Comparison of ENCODE assay signal across 1 cellular context in genomic region chr16:68319185-68319908, GRCh38.
A peak's percentile ranks its signal among the peaks of the same experiment; 100 is the strongest.
TF ChIP-seq lines count a peak whose summit lies in the region.

No MANE protein-coding gene starts in this region.

TF ChIP-seq in GM12878, 131 proteins besides CTCF, POLR2A, EP300 and RAD21 (continues in another document):
- no peak for TF ChIP-seq CBFB (IDR thresholded peaks at IDR 0.05; ENCODE audit: low read depth)
- TF ChIP-seq NFIC (IDR thresholded peaks at IDR 0.05; ENCODE audit: low read depth, low read length) = peak; percentile 51; the same call in 1 of the 2 replicates
- no peak for TF ChIP-seq CHD4 (IDR thresholded peaks at IDR 0.05)
- 0 out of 2 replicates have a peak, but pooled peaks have one; percentile 17 for TF ChIP-seq CHD2 (IDR thresholded peaks at IDR 0.05; ENCODE audit: borderline replicate concordance, low read depth, low read length)
- no peak for TF ChIP-seq IRF3 (IDR thresholded peaks at IDR 0.05)
- TF ChIP-seq SMAD1 (IDR thresholded peaks at IDR 0.05; ENCODE audit: low read depth, partially characterized antibody) = no peak
- no peak for TF ChIP-seq ETV6 (conservative IDR thresholded peaks at IDR 0.05 in 1 of 2, IDR thresholded peaks at IDR 0.05 in 1 of 2; ENCODE audit: borderline replicate concordance in 1 of 2, low read depth in 1 of 2)
- no peak for TF ChIP-seq ELK1 (IDR thresholded peaks at IDR 0.05; ENCODE audit: low read depth, low read length)
- no peak for TF ChIP-seq RBBP5 (conservative IDR thresholded peaks at IDR 0.05)
- no peak for TF ChIP-seq POLR2AphosphoS5 (IDR thresholded peaks at IDR 0.05; ENCODE audit: low read length)
- TF ChIP-seq BRCA1 (IDR thresholded peaks at IDR 0.05; ENCODE audit: low read depth, low read length) = no peak
- no peak for TF ChIP-seq SUZ12 (IDR thresholded peaks at IDR 0.05; ENCODE audit: unreplicated experiment)
- TF ChIP-seq RAD51 (IDR thresholded peaks at IDR 0.05) = no peak
- TF ChIP-seq ZNF274 (IDR thresholded peaks at IDR 0.05; ENCODE audit: insufficient read depth, insufficient read length) = no peak
- TF ChIP-seq FOXK2 (IDR thresholded peaks at IDR 0.05) = no peak
- no peak for TF ChIP-seq MYB (IDR thresholded peaks at IDR 0.05; ENCODE audit: borderline replicate concordance, low read depth, low read length)
- no peak for TF ChIP-seq FOS (IDR thresholded peaks at IDR 0.05; ENCODE audit: borderline replicate concordance, extremely low read depth, insufficient read length)
- no peak for TF ChIP-seq SUPT20H (IDR thresholded peaks at IDR 0.05; ENCODE audit: borderline replicate concordance, control insufficient read depth, low read depth, low read length)
- peak; percentile 76 for TF ChIP-seq MTA2 (IDR thresholded peaks at IDR 0.05; ENCODE audit: low read depth)
- peak; percentile 80 for TF ChIP-seq PBX3 (IDR thresholded peaks at IDR 0.05; ENCODE audit: insufficient replicate concordance, low read depth, low read length)
- TF ChIP-seq MEF2A (IDR thresholded peaks at IDR 0.05; ENCODE audit: insufficient read depth, low read depth, low read length) = no peak
- peak; percentile 84 for TF ChIP-seq IKZF1 (conservative IDR thresholded peaks at IDR 0.05)
- 0 out of 2 replicates have a peak, but pooled peaks have one; percentile 56 for TF ChIP-seq RFX5 (IDR thresholded peaks at IDR 0.05; ENCODE audit: low read depth, low read length)
- no peak for TF ChIP-seq ZBTB40 (IDR thresholded peaks at IDR 0.05; ENCODE audit: borderline replicate concordance)
- TF ChIP-seq STAT1 (conservative IDR thresholded peaks at IDR 0.05) = no peak
- no peak for TF ChIP-seq ESRRA (IDR thresholded peaks at IDR 0.05; ENCODE audit: low read length)
- no peak for TF ChIP-seq GABPA (IDR thresholded peaks at IDR 0.05; ENCODE audit: low read depth)
- TF ChIP-seq NFXL1 (IDR thresholded peaks at IDR 0.05; ENCODE audit: borderline replicate concordance) = no peak
- TF ChIP-seq SIN3A (IDR thresholded peaks at IDR 0.05; ENCODE audit: low read depth, low read length) = peak; percentile 52; the same call in 1 of the 2 replicates
- peak; percentile 39; the same call in 1 of the 2 replicates for TF ChIP-seq GATAD2B (conservative IDR thresholded peaks at IDR 0.05; ENCODE audit: low read depth)
- peak; percentile 71 for TF ChIP-seq ATF2 (IDR thresholded peaks at IDR 0.05; ENCODE audit: low read length)
- no peak for TF ChIP-seq TAF1 (IDR thresholded peaks at IDR 0.05; ENCODE audit: borderline replicate concordance, low read depth, low read length)
- TF ChIP-seq JUND (IDR thresholded peaks at IDR 0.05; ENCODE audit: low read depth, low read length) = 0 out of 2 replicates have a peak, but pooled peaks have one; percentile 31
- TF ChIP-seq HCFC1 (IDR thresholded peaks at IDR 0.05; ENCODE audit: low read length) = no peak
- no peak for TF ChIP-seq NFYA (IDR thresholded peaks at IDR 0.05; ENCODE audit: borderline replicate concordance, low read depth, low read length)
- no peak for TF ChIP-seq RB1 (IDR thresholded peaks at IDR 0.05; ENCODE audit: borderline replicate concordance)
- no peak for TF ChIP-seq POLR2AphosphoS2 (IDR thresholded peaks at IDR 0.05; ENCODE audit: low read depth, low read length)
- TF ChIP-seq HDGF (IDR thresholded peaks at IDR 0.05) = peak; percentile 98
- no peak for TF ChIP-seq ATF3 (IDR thresholded peaks at IDR 0.05; ENCODE audit: borderline replicate concordance, extremely low read depth, low read depth, low read length)
- TF ChIP-seq NR2F1 (conservative IDR thresholded peaks at IDR 0.05) = peak; percentile 82
- no peak for TF ChIP-seq TBL1XR1 (IDR thresholded peaks at IDR 0.05; ENCODE audit: low read depth, low read length)
- TF ChIP-seq EGR1 (IDR thresholded peaks at IDR 0.05; ENCODE audit: borderline replicate concordance in 1 of 2, low read depth in 2 of 2, low read length in 2 of 2) = no peak
- TF ChIP-seq PKNOX1 (IDR thresholded peaks at IDR 0.05) = peak; percentile 94
- no peak for TF ChIP-seq RCOR1 (conservative IDR thresholded peaks at IDR 0.05; ENCODE audit: low read depth, low read length)
- TF ChIP-seq POU2F2 (IDR thresholded peaks at IDR 0.05; ENCODE audit: borderline replicate concordance, low read depth, low read length) = no peak
- no peak; the same call in 1 of the 2 replicates for TF ChIP-seq JUNB (IDR thresholded peaks at IDR 0.05)
- no peak for TF ChIP-seq SIX5 (IDR thresholded peaks at IDR 0.05; ENCODE audit: low read depth, low read length, severe bottlenecking)
- TF ChIP-seq TARDBP (IDR thresholded peaks at IDR 0.05; ENCODE audit: borderline replicate concordance) = no peak
- no peak for TF ChIP-seq HDAC6 (IDR thresholded peaks at IDR 0.05; ENCODE audit: unreplicated experiment)
- TF ChIP-seq ZNF217 (IDR thresholded peaks at IDR 0.05) = no peak
- peak; percentile 72 for TF ChIP-seq PAX5 (IDR thresholded peaks at IDR 0.05; ENCODE audit: borderline replicate concordance, low read depth, low read length)
- TF ChIP-seq ATF7 (IDR thresholded peaks at IDR 0.05; ENCODE audit: low read depth) = peak; percentile 97
- TF ChIP-seq EZH2 (IDR thresholded peaks at IDR 0.05; ENCODE audit: borderline replicate concordance, control insufficient read depth, low read depth, low read length) = no peak
- no peak for TF ChIP-seq MXI1 (IDR thresholded peaks at IDR 0.05; ENCODE audit: low read depth, low read length)
- no peak for TF ChIP-seq CEBPB (IDR thresholded peaks at IDR 0.05; ENCODE audit: borderline replicate concordance in 1 of 2, low read depth in 2 of 2, low read length in 2 of 2)
- peak; percentile 82 for TF ChIP-seq TCF12 (IDR thresholded peaks at IDR 0.05; ENCODE audit: low read depth, low read length)
- TF ChIP-seq TCF3 (IDR thresholded peaks at IDR 0.05; ENCODE audit: borderline replicate concordance, insufficient read depth, low read depth, low read length) = no peak
- TF ChIP-seq KAT2A (conservative IDR thresholded peaks at IDR 0.05; ENCODE audit: control insufficient read depth, low read depth, low read length) = no peak
- TF ChIP-seq DPF2 (IDR thresholded peaks at IDR 0.05) = peak; percentile 84
- peak; percentile 72; the same call in 1 of the 2 replicates for TF ChIP-seq MLLT1 (IDR thresholded peaks at IDR 0.05)
- TF ChIP-seq ASH2L (IDR thresholded peaks at IDR 0.05; ENCODE audit: borderline replicate concordance, low read depth) = no peak
- no peak for TF ChIP-seq SREBF2 (IDR thresholded peaks at IDR 0.05; ENCODE audit: low read length)
- TF ChIP-seq USF2 (IDR thresholded peaks at IDR 0.05; ENCODE audit: borderline replicate concordance, low read depth, low read length) = no peak
